Comparison of ENCODE assay signal across 26 cellular contexts in the genomic region with DNA sequence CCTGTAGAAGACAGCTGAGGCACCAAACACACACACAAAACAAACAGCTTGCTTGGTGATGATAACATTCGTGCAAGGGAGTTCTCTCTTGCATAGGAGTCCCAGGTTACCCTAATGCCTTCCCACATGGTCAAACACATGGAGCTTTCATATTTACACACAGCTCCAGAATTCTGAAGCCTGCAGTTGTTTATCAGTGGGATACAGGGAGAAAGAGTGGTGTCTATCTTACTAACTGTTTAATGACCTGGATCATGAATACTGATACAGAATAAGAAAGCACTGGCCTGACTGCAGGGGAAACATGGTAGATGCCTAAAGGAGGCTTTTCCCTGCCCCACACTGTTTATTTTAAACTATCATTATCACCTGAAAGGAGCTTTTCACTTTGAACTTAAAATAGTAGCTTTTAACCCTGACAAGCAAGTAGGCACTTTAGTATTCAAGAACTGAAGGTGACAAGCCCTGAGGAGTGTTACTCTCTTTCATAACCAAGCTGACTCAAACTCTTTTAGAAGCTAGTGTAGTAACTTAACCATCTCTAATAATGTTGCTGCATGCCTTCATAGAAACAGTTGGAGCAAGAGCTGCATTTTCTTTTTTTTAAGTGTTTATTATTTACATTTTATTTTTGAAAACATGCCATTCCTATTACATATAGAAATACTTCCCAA. TPM values are rescaled to one million over a fixed set of nuclear protein-coding genes. Genes with fewer than 3 reads are reported as not detected.
DNase-seq lines count a peak whose midpoint lies in the region; ATAC-seq and TF ChIP-seq lines count a peak whose summit lies in the region.
"Had no signal": no experiment of that assay in that cellular context is flagged by ENCODE, and none has a peak within 500 bp of the region (broad histone marks: within the 10 kb centered on the region; RNA-seq: fewer than 3 reads in every experiment).

No MANE protein-coding gene starts in this region.

- H3K4me1 ChIP-seq in left lung = peaks cover 0 to 46% of the 10 kb centered on the region in 2 donors
- H3K4me1 ChIP-seq: prostate gland had no signal

- no peaks in the 10 kb centered on the region for H3K27me3 ChIP-seq in left lung
- H3K27me3 ChIP-seq: dorsolateral prefrontal cortex, stomach, tibial artery had no signal

- DNase-seq in DMS 273 (lab: John Stamatoyannopoulos, UW; ENCODE audit: unreplicated experiment) = peak; percentile 18
- no peak for DNase-seq in DMS 273 treated with DMSO at 0.1 percent for 48 hours (lab: John Stamatoyannopoulos, UW)
- peak; percentile 5 for DNase-seq in NCI-H69 (lab: John Stamatoyannopoulos, UW)
- no peak for DNase-seq in left lung
- no peak for DNase-seq in GM03348 (ENCODE audit: low spot score)
- DNase-seq in retina = no peak
- DNase-seq: activated CD4-positive, alpha-beta memory T cell treated with anti-CD3 and anti-CD28 coated beads for 36 hours; activated CD4-positive, CD25-positive, alpha-beta regulatory T cell; activated effector memory CD4-positive, alpha-beta T cell treated with Interleukin-2 at 50 U/mL for 16 hours; activated naive CD8-positive, alpha-beta T cell treated with anti-CD3 and anti-CD28 coated beads, Interleukin-2, amount 10 ng/mL, durations not matched to agents 7 days and 5 days; CD4-positive, CD25-positive, alpha-beta regulatory T cell; dorsolateral prefrontal cortex; Kasumi-1; mesenchymal stem cell; NCI-H1048; NCI-H2029 treated with DMSO at 0.1 percent for 48 hours; PC-3; Right ventricle myocardium superior; stimulated activated CD8-positive, alpha-beta memory T cell treated with anti-CD3 and anti-CD28 coated beads, Interleukin-4, amount 100 ng/mL, for 48 hours; stomach; T-helper 9 cell; tibial artery had no signal

- no peak for TF ChIP-seq CTCF in left lung (IDR thresholded peaks at IDR 0.05)

- H3K27ac ChIP-seq in left lung = peak overlapping the region in 1 of 2 donors; percentile 7
- H3K27ac ChIP-seq: 22Rv1, dorsolateral prefrontal cortex, prostate gland, stomach, tibial artery had no signal

- peak; percentile 45 for ATAC-seq in GM19025 (IDR thresholded peaks at IDR 0.05; ENCODE audit: low read depth, unreplicated experiment)
- ATAC-seq in left lung = peak; percentile 77
- no peak for ATAC-seq in HG03457 (IDR thresholded peaks at IDR 0.05; ENCODE audit: unreplicated experiment)
- ATAC-seq: PC-3 had no signal

- H3K4me3 ChIP-seq in left lung = no peak overlapping the region
- H3K4me3 ChIP-seq: dorsolateral prefrontal cortex, prostate gland, stomach, tibial artery had no signal

- H3K9me3 ChIP-seq in left lung = no peaks in the 10 kb centered on the region
- H3K9me3 ChIP-seq: prostate gland, stomach, tibial artery had no signal

- H3K36me3 ChIP-seq in left lung = no peaks in the 10 kb centered on the region
- H3K36me3 ChIP-seq: prostate gland, stomach, tibial artery had no signal

- intact Hi-C loops in left lung (cut with DNase I) = no loop called here

RNA-seq across cellular contexts. Expression of a gene that starts 15.6 kb away (rescaled TPM):
- total RNA-seq in left lung = 10 to 100 TPM; 19.1 to 33.2 TPM

Comparison
In these comparisons a context has a peak if more than half of its experiments do, and no peak if none do; other contexts are left out.
1. DNase-seq: peak in DMS 273 (single experiment) and NCI-H69 (single experiment); none in DMS 273 treated with DMSO at 0.1 percent for 48 hours (single experiment), left lung (0 of 2), GM03348 (single experiment) and retina (single experiment).